Comparison of ENCODE assay signal across 19 cellular contexts in the genomic region with DNA sequence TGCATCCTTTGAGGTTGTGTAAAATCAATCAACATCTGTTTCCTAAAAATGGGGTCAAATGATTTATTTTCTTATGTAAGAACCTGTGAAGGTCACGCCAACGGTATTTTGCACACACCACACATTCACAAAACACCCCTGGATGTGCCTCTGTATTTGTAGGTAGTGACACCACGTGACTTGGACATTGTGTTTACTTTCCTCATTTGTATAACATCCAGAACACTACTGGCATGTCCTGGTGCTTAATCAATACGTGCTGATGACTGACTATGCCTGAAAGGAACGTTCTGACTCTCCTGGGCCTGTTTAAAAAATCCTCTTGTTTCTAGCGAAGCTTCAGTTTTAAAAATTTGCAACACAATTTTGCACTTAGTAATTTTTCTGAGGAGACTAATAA. TPM values are rescaled to one million over a fixed set of nuclear protein-coding genes. Genes with fewer than 3 reads are reported as not detected.
A peak's percentile ranks its signal among the peaks of the same experiment; 100 is the strongest.
DNase-seq lines count a peak whose midpoint lies in the region; TF ChIP-seq lines count a peak whose summit lies in the region.
"Had no signal": no experiment of that assay in that cellular context is flagged by ENCODE, and none has a peak within 500 bp of the region (broad histone marks: within the 10 kb centered on the region; RNA-seq: fewer than 3 reads in every experiment).

No MANE protein-coding gene starts in this region.

- peak; percentile 0 for DNase-seq in NCI-H69 (lab: John Stamatoyannopoulos, UW)
- peak; percentile 37 for DNase-seq in esophagus muscularis mucosa (ENCODE audit: extremely low spot score)
- DNase-seq in CD4-positive, alpha-beta memory T cell = no peak
- no peak for DNase-seq in RPMI8226
- DNase-seq: 8988T; ACHN; BE2C; C1 segment of cervical spinal cord; Caco-2; Calu3; CD4-positive, CD25-positive, alpha-beta regulatory T cell; CD8-positive, alpha-beta T cell; DMS79 treated with DMSO at 0.1 percent for 48 hours; GF-D8 had no signal

- intact Hi-C loops in esophagus muscularis mucosa (cut with DNase I) = no loop called here
- intact Hi-C loops in CD4-positive, alpha-beta memory T cell (cut with micrococcal nuclease) = no loop called here

- H3K4me1 ChIP-seq in esophagus muscularis mucosa = peaks cover 0 to 19% (median 16%) of the 10 kb centered on the region in 4 donors
- no peaks in the 10 kb centered on the region for H3K4me1 ChIP-seq in CD4-positive, alpha-beta memory T cell (ENCODE audit: insufficient read depth, low read length)
- H3K4me1 ChIP-seq: BE2C, Caco-2 had no signal

- H3K36me3 Mint-ChIP-seq in CD4-positive, alpha-beta memory T cell = no peaks in the 10 kb centered on the region
- H3K36me3 Mint-ChIP-seq: CD14-positive monocyte; CD4-positive, CD25-positive, alpha-beta regulatory T cell; CD8-positive, alpha-beta T cell had no signal

- peak overlapping the region; percentile 87 for H3K27ac ChIP-seq in VCaP
- H3K27ac ChIP-seq in esophagus muscularis mucosa (replicated peaks in 1 of 4) = no peak overlapping the region
- H3K27ac ChIP-seq in CD4-positive, alpha-beta memory T cell (ENCODE audit: low read depth, low read length) = no peak overlapping the region
- H3K27ac ChIP-seq: BLaER1 had no signal

- peaks cover 0 to 1% (median 0%) of the 10 kb centered on the region in 8 donors for H3K9me3 Mint-ChIP-seq in CD4-positive, alpha-beta memory T cell
- H3K9me3 Mint-ChIP-seq: CD4-positive, CD25-positive, alpha-beta regulatory T cell; CD8-positive, alpha-beta T cell had no signal

- peaks cover 0 to 14% (median 7%) of the 10 kb centered on the region in 4 donors for H3K4me1 Mint-ChIP-seq in CD4-positive, alpha-beta memory T cell
- H3K4me1 Mint-ChIP-seq: CD14-positive monocyte had no signal

- H3K27me3 Mint-ChIP-seq in CD4-positive, alpha-beta memory T cell = peaks cover 34 to 37% of the 10 kb centered on the region in 2 donors

- peaks cover 4 to 50% (median 19%) of the 10 kb centered on the region in 4 donors for H3K27me3 ChIP-seq in esophagus muscularis mucosa
- H3K27me3 ChIP-seq in CD4-positive, alpha-beta memory T cell (ENCODE audit: insufficient read depth, low read length) = peaks cover 5% of the 10 kb centered on the region
- H3K27me3 ChIP-seq: BLaER1 had no signal

- no peak overlapping the region for H3K4me3 ChIP-seq in esophagus muscularis mucosa
- H3K4me3 ChIP-seq in CD4-positive, alpha-beta memory T cell (ENCODE audit: low read length in 2 of 2) = no peak overlapping the region
- H3K4me3 ChIP-seq: BLaER1 had no signal

- TF ChIP-seq EP300 in esophagus muscularis mucosa (IDR thresholded peaks at IDR 0.05) = no peak

- no peaks in the 10 kb centered on the region for H3K9me3 ChIP-seq in esophagus muscularis mucosa
- H3K9me3 ChIP-seq in CD4-positive, alpha-beta memory T cell (ENCODE audit: control insufficient read depth in 1 of 2, low read length in 2 of 2) = no peaks in the 10 kb centered on the region
- H3K9me3 ChIP-seq: BE2C, Caco-2 had no signal

- WGBS in esophagus muscularis mucosa = 64% methylated on average over 6 of the region's 6 CpGs

- H3K36me3 ChIP-seq in esophagus muscularis mucosa = no peaks in the 10 kb centered on the region
- H3K36me3 ChIP-seq in CD4-positive, alpha-beta memory T cell (ENCODE audit: insufficient read depth, low read length) = no peaks in the 10 kb centered on the region
- H3K36me3 ChIP-seq: BE2C, BLaER1 had no signal

- no peak for TF ChIP-seq POLR2A in esophagus muscularis mucosa (IDR thresholded peaks at IDR 0.05; ENCODE audit: low read depth)

- H3K4me3 Mint-ChIP-seq in CD4-positive, alpha-beta memory T cell = no peak overlapping the region
- H3K4me3 Mint-ChIP-seq: CD4-positive, CD25-positive, alpha-beta regulatory T cell; CD8-positive, alpha-beta T cell had no signal

- CTCF ChIA-PET in CD4-positive, alpha-beta memory T cell (lab: Charles Lee; ENCODE audit: partially characterized antibody) = no interaction called here

- POLR2A ChIA-PET in CD4-positive, alpha-beta memory T cell (lab: Charles Lee; ENCODE audit: partially characterized antibody) = no interaction called here

- TF ChIP-seq CTCF in VCaP (conservative IDR thresholded peaks at IDR 0.05) (no peak), esophagus muscularis mucosa (IDR thresholded peaks at IDR 0.05) (no peak)

- no peak overlapping the region for H3K27ac Mint-ChIP-seq in CD4-positive, alpha-beta memory T cell
- H3K27ac Mint-ChIP-seq: CD14-positive monocyte; CD4-positive, CD25-positive, alpha-beta regulatory T cell; CD8-positive, alpha-beta T cell had no signal

RNA-seq across cellular contexts. Expression of a gene that starts 3.4 kb away (rescaled TPM):
- not detected for total RNA-seq in esophagus muscularis mucosa
- not detected for total RNA-seq in CD4-positive, alpha-beta memory T cell
- polyA plus RNA-seq in CD4-positive, alpha-beta memory T cell = not detected
- total RNA-seq: A673; Caco-2; Calu3; CD4-positive, CD25-positive, alpha-beta regulatory T cell; CD8-positive, alpha-beta T cell had no signal
- polyA plus RNA-seq: AG04450; CD14-positive monocyte; CD4-positive, CD25-positive, alpha-beta regulatory T cell had no signal

Comparison
In these comparisons a context has a peak if more than half of its experiments do, and no peak if none do; other contexts are left out.
1. DNase-seq: peak in NCI-H69 (single experiment) and esophagus muscularis mucosa (single experiment); none in CD4-positive, alpha-beta memory T cell (0 of 5) and RPMI8226 (single experiment).